In genomic region chrX:23286731-23287130, GRCh38 we compare ENCODE assay signal across 26 cellular contexts. TPM values are rescaled to one million over a fixed set of nuclear protein-coding genes. Genes with fewer than 3 reads are reported as not detected.
"Had no signal": no experiment of that assay in that cellular context is flagged by ENCODE, and none has a peak within 500 bp of the region (broad histone marks: within the 10 kb centered on the region; RNA-seq: fewer than 3 reads in every experiment).

No MANE protein-coding gene starts in this region.

- DNase-seq: natural killer cell; occipital lobe; ovary; posterior cingulate gyrus; psoas muscle; right cardiac atrium; right lobe of liver; sigmoid colon; small intestine; stimulated activated CD4-positive, alpha-beta T cell treated with anti-CD3 and anti-CD28 coated beads, Interleukin-15, amount 100 ng/mL, for 24 hours; stimulated activated CD4-positive, alpha-beta T cell treated with anti-CD3 and anti-CD28 coated beads, Interleukin-2, amount 100 ng/mL, for 24 hours; stimulated activated CD4-positive, alpha-beta T cell treated with anti-CD3 and anti-CD28 coated beads, Interleukin-2, amount 100 ng/mL, for 48 hours; stimulated activated CD4-positive, alpha-beta T cell treated with anti-CD3 and anti-CD28 coated beads, Interleukin-4, amount 100 ng/mL, for 24 hours; stimulated activated naive B cell treated with anti-CD40 and anti-IgM and Interleukin-4, amounts not matched to agents 10 μg/mL and 1 μg/mL and 100 μg/mL, for 72 hours; stimulated activated naive CD4-positive, alpha-beta T cell treated with Interleukin-2 at 50 U/mL for 16 hours; stomach; thyroid gland; trophoblast cell; upper lobe of left lung had no signal

- H2AFZ ChIP-seq: neural progenitor cell, parathyroid adenoma had no signal

- H3K9ac ChIP-seq: neural progenitor cell, parathyroid adenoma had no signal

- H3K27me3 ChIP-seq: neural progenitor cell, ovary, right lobe of liver, sigmoid colon, stomach, thyroid gland, tibial nerve, upper lobe of left lung had no signal

- H3K9me3 ChIP-seq: ovary, psoas muscle, right lobe of liver, sigmoid colon, stomach, thoracic aorta, thyroid gland, tibial nerve, upper lobe of left lung had no signal

- H3K4me1 ChIP-seq: neural progenitor cell, parathyroid adenoma, psoas muscle, right lobe of liver, sigmoid colon, stomach, thyroid gland, tibial nerve, upper lobe of left lung had no signal

- H3K4me2 ChIP-seq: neural progenitor cell had no signal

- H3K4me3 ChIP-seq: neural progenitor cell, ovary, psoas muscle, right lobe of liver, sigmoid colon, stomach, thoracic aorta, thyroid gland, tibial nerve, upper lobe of left lung had no signal

- ATAC-seq: natural killer cell; psoas muscle; right cardiac atrium; stimulated activated effector memory CD8-positive, alpha-beta T cell treated with anti-CD3 and anti-CD28 coated beads, Interleukin-12 subunit alpha, Interleukin-12 subunit beta, amount 100 ng/mL, for 72 hours; stimulated activated naive B cell treated with anti-CD40 and anti-IgM and Interleukin-4, amounts not matched to agents 10 μg/mL and 1 μg/mL and 100 μg/mL, for 72 hours had no signal

- H3K36me3 ChIP-seq: neural progenitor cell, ovary, right lobe of liver, sigmoid colon, stomach, thoracic aorta, thyroid gland, tibial nerve, upper lobe of left lung had no signal

- H3K79me2 ChIP-seq: parathyroid adenoma had no signal

- H3K27ac ChIP-seq: neural progenitor cell, ovary, parathyroid adenoma, psoas muscle, right lobe of liver, sigmoid colon, stomach, thoracic aorta, thyroid gland, tibial nerve, upper lobe of left lung had no signal

RNA-seq across cellular contexts. Expression of gene PTCHD1, which starts 47.9 kb away (rescaled TPM):
- total RNA-seq: natural killer cell, osteoblast, renal cortical epithelial cell had no signal
